ENCODE assay signal across 1 cellular context in the genomic region with DNA sequence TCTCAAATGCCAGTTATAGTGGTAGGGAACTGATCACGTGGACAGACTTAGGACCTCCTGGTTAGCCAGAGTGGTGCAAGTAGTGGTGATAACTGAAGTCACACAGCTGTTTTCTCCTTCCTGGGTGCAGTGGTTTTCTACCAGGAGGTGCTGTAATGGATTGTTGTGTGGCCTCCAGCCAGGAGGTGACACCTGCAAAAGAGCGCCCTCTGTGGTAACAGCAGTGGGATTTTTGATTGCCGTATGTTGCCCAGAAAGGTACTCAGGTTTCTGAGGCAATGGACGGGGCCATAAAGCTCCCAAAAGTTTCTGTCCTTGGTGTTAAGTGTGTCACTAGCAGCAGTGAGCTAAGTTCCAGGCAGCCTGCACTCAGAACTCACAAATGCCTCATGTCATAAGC.
TF ChIP-seq lines count a peak whose summit lies in the region.

No MANE protein-coding gene starts in this region.

TF ChIP-seq in GM23338, 12 proteins besides CTCF, POLR2A, EP300 and RAD21 (continued from another document):
- TF ChIP-seq JUNB (IDR thresholded peaks at IDR 0.05; ENCODE audit: unreplicated experiment), result no peak
